In the genomic region with DNA sequence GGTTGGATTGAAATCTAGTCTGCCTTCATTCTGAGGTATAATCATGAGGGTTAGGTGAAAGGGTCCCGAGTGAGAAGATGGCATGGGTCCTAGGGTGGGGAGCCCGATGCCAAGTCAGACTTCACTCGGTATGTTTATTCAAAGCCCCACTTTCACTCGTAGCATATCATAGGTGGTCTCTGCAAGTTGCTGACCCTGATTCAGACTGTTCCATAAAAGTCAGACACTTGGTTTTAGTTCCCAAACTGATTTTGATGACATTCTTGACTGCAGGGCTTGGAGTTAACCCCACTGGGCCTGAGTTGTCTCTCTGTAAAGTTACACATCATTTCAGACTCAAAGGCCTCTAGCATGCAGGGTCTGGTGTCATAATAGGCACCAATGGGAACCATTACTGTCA, we compare ENCODE assay signal across 16 cellular contexts. TPM values are rescaled to one million over a fixed set of nuclear protein-coding genes. Genes with fewer than 3 reads are reported as not detected.
DNase-seq lines count a peak whose midpoint lies in the region; ATAC-seq, FAIRE-seq and TF ChIP-seq lines count a peak whose summit lies in the region.
"Had no signal": no experiment of that assay in that cellular context is flagged by ENCODE, and none has a peak within 500 bp of the region (broad histone marks: within the 10 kb centered on the region; RNA-seq: fewer than 3 reads in every experiment).

No MANE protein-coding gene starts in this region.

- peak overlapping the region; percentile 6 for H3K9ac ChIP-seq in HUES6 (ENCODE audit: low read length)

- H3K9me3 Mint-ChIP-seq in CD4-positive, CD25-positive, alpha-beta regulatory T cell, result no peaks in the 10 kb centered on the region

- H3K27ac Mint-ChIP-seq in CD4-positive, CD25-positive, alpha-beta regulatory T cell, result peak overlapping the region in 2 of 3 donors; percentile 36 to 37

- H3K27me3 ChIP-seq in CD4-positive, CD25-positive, alpha-beta regulatory T cell (ENCODE audit: control insufficient read depth, insufficient read depth, low read length), result no peaks in the 10 kb centered on the region
- H3K27me3 ChIP-seq in HUES6 (ENCODE audit: control insufficient read depth, insufficient read depth, low read length) (no peaks in the 10 kb centered on the region), neutrophil (no peaks in the 10 kb centered on the region)
- H3K27me3 ChIP-seq: vagina had no signal

- H3K27ac ChIP-seq in CD4-positive, CD25-positive, alpha-beta regulatory T cell (ENCODE audit: insufficient read depth, low read length, poor library complexity, severe bottlenecking), result peak overlapping the region; percentile 15
- H3K27ac ChIP-seq in HUES6 (ENCODE audit: low read depth, low read length) (peak overlapping the region; percentile 10), coronary artery (no peak overlapping the region), neutrophil (peak overlapping the region; percentile 67)
- H3K27ac ChIP-seq: vagina had no signal

- no peak for DNase-seq in CD4-positive, CD25-positive, alpha-beta regulatory T cell
- DNase-seq in coronary artery (ENCODE audit: low spot score), result no peak
- DNase-seq in GM19239 (ENCODE audit: insufficient read length, low spot score), result no peak
- no peak for DNase-seq in NCI-H1417 (lab: John Stamatoyannopoulos, UW)
- DNase-seq in GM10266 (ENCODE audit: extremely low spot score), result no peak
- no peak for DNase-seq in GOT3 (lab: John Stamatoyannopoulos, UW)
- DNase-seq: activated CD4-positive, alpha-beta T cell treated with anti-CD3 and anti-CD28 coated beads for 1 hour; effector CD8-positive, alpha-beta T cell; GDM1; kidney; NCI-H526; stimulated activated CD4-positive, alpha-beta T cell treated with anti-CD3 and anti-CD28 coated beads, Interleukin-2, amount 100 ng/mL, for 48 hours had no signal

- no peak for ATAC-seq in CD4-positive, CD25-positive, alpha-beta regulatory T cell (ENCODE audit: low read depth in 2 of 2)

- no peaks in the 10 kb centered on the region for H3K27me3 Mint-ChIP-seq in CD4-positive, CD25-positive, alpha-beta regulatory T cell

- no peak for TF ChIP-seq CTCF in coronary artery (IDR thresholded peaks at IDR 0.05)
- no peak for TF ChIP-seq CTCF in neutrophil (IDR thresholded peaks at IDR 0.05)
- TF ChIP-seq CTCF in GM10266 (IDR thresholded peaks at IDR 0.05; ENCODE audit: control insufficient read depth, insufficient read depth, low read depth, missing control alignments), result no peak

- H3K4me3 Mint-ChIP-seq in CD4-positive, CD25-positive, alpha-beta regulatory T cell, result peak overlapping the region in 3 of 4 donors; percentile 63 to 67 (median 65)

- no peak for FAIRE-seq in GM19239 (lab: Jason Lieb, UNC)
- FAIRE-seq: GM18507, kidney had no signal

- peaks cover 96% of the 10 kb centered on the region for H3K4me1 ChIP-seq in CD4-positive, CD25-positive, alpha-beta regulatory T cell (ENCODE audit: control insufficient read depth, insufficient read depth, low read length, poor library complexity, severe bottlenecking)
- H3K4me1 ChIP-seq in HUES6 (ENCODE audit: control insufficient read depth, insufficient read depth, low read length) (peaks cover 69% of the 10 kb centered on the region), neutrophil (ENCODE audit: control insufficient read depth in 1 of 2, insufficient read depth in 1 of 2, low read depth in 1 of 2, low read length in 1 of 2) (peaks cover 67 to 68% of the 10 kb centered on the region in 2 experiments)

- H3K36me3 Mint-ChIP-seq in CD4-positive, CD25-positive, alpha-beta regulatory T cell, result peaks cover 40% of the 10 kb centered on the region

- H3K36me3 ChIP-seq in CD4-positive, CD25-positive, alpha-beta regulatory T cell (ENCODE audit: control insufficient read depth, insufficient read depth, low read length), result peaks cover 70% of the 10 kb centered on the region
- H3K36me3 ChIP-seq in HUES6 (ENCODE audit: control insufficient read depth, insufficient read depth, low read length) (peaks cover 64% of the 10 kb centered on the region), neutrophil (peaks cover 74% of the 10 kb centered on the region)

- H3K4me1 Mint-ChIP-seq in CD4-positive, CD25-positive, alpha-beta regulatory T cell, result peaks cover 67 to 95% (median 81%) of the 10 kb centered on the region in 4 donors

- H3K4me3 ChIP-seq in CD4-positive, CD25-positive, alpha-beta regulatory T cell (ENCODE audit: low read depth, low read length), result peak overlapping the region; percentile 49
- H3K4me3 ChIP-seq in HUES6 (ENCODE audit: low read depth, low read length), result 0 out of 2 replicates have a peak overlapping the region, but pooled peaks have one; percentile 17
- H3K4me3 ChIP-seq in coronary artery, result peak overlapping the region; percentile 41
- no peak overlapping the region for H3K4me3 ChIP-seq in neutrophil (ENCODE audit: low read depth in 1 of 2, low read length in 1 of 2)
- H3K4me3 ChIP-seq: vagina had no signal

- no peaks in the 10 kb centered on the region for H3K9me3 ChIP-seq in CD4-positive, CD25-positive, alpha-beta regulatory T cell (ENCODE audit: control insufficient read depth in 2 of 2, low read length in 2 of 2)
- H3K9me3 ChIP-seq in HUES6 (ENCODE audit: control insufficient read depth, insufficient read depth, low read depth, low read length) (no peaks in the 10 kb centered on the region), neutrophil (no peaks in the 10 kb centered on the region)
- H3K9me3 ChIP-seq: vagina had no signal

RNA-seq across cellular contexts. Expression of a gene that starts 17.8 kb away (rescaled TPM):
- total RNA-seq in CD4-positive, CD25-positive, alpha-beta regulatory T cell, result 125 TPM
- polyA plus RNA-seq in CD4-positive, CD25-positive, alpha-beta regulatory T cell, result 10 to 100 TPM; 11.7 to 17.8 (median 13.6) TPM

Comparison
In these comparisons a context has a peak if more than half of its experiments do, and no peak if none do; other contexts are left out.
1. H3K27ac ChIP-seq: peak in CD4-positive, CD25-positive, alpha-beta regulatory T cell (single experiment), HUES6 (single experiment) and neutrophil (single experiment); none in coronary artery (0 of 2).
2. H3K4me3 ChIP-seq: peak in CD4-positive, CD25-positive, alpha-beta regulatory T cell (single experiment), HUES6 (single experiment) and coronary artery (single experiment); none in neutrophil (0 of 2).